16 cellular contexts compared by ENCODE assay signal in genomic region chr14:104195361-104195760, GRCh38. TPM values are rescaled to one million over a fixed set of nuclear protein-coding genes. Genes with fewer than 3 reads are reported as not detected.
DNase-seq lines count a peak whose midpoint lies in the region; ATAC-seq and TF ChIP-seq lines count a peak whose summit lies in the region.
"Had no signal": no experiment of that assay in that cellular context is flagged by ENCODE, and none has a peak within 500 bp of the region (broad histone marks: within the 10 kb centered on the region; RNA-seq: fewer than 3 reads in every experiment).

No MANE protein-coding gene starts in this region.

- H3K9me3 Mint-ChIP-seq in endodermal cell, result no peaks in the 10 kb centered on the region
- H3K9me3 Mint-ChIP-seq: CD4-positive, alpha-beta T cell; CD8-positive, alpha-beta memory T cell; GM23338 had no signal

- peak overlapping the region; percentile 87 for H2BK12ac ChIP-seq in neuronal stem cell (ENCODE audit: low read length)

- H3K9me3 ChIP-seq in SJCRH30 (replicated peaks) (no peaks in the 10 kb centered on the region), endodermal cell (ENCODE audit: control insufficient read depth, low read length) (no peaks in the 10 kb centered on the region), neuronal stem cell (replicated peaks in 1 of 2; ENCODE audit: control insufficient read depth in 2 of 2, insufficient read depth in 1 of 2, low read depth in 1 of 2, low read length in 2 of 2) (no peaks in the 10 kb centered on the region), breast epithelium (no peaks in the 10 kb centered on the region)
- H3K9me3 ChIP-seq: HAP-1 had no signal

- no peak for TF ChIP-seq POLR2A in breast epithelium (IDR thresholded peaks at IDR 0.05)

- H3K4me2 ChIP-seq in neuronal stem cell (ENCODE audit: insufficient read depth, low read length, poor library complexity, severe bottlenecking), result no peak overlapping the region
- H3K4me2 ChIP-seq: GM23338 had no signal

- H3K23ac ChIP-seq in neuronal stem cell (ENCODE audit: low read depth, low read length, poor library complexity), result peak overlapping the region; percentile 70

- no peaks in the 10 kb centered on the region for H3K36me3 Mint-ChIP-seq in endodermal cell (ENCODE audit: low read depth)
- H3K36me3 Mint-ChIP-seq: CD14-positive monocyte; CD8-positive, alpha-beta memory T cell had no signal

- no peak overlapping the region for H4K8ac ChIP-seq in neuronal stem cell (ENCODE audit: low read depth, low read length)

- H3K4me1 ChIP-seq in SJCRH30 (peaks cover 17% of the 10 kb centered on the region), endodermal cell (ENCODE audit: control insufficient read depth, insufficient read depth, low read length) (no peaks in the 10 kb centered on the region), neuronal stem cell (ENCODE audit: control insufficient read depth in 2 of 2, insufficient read depth in 1 of 2, low read depth in 1 of 2, low read length in 2 of 2) (peaks cover 4 to 16% of the 10 kb centered on the region in 2 donors), breast epithelium (no peaks in the 10 kb centered on the region)
- H3K4me1 ChIP-seq: HAP-1 had no signal

- H3K27me3 ChIP-seq in SJCRH30, result no peaks in the 10 kb centered on the region
- peaks cover 3% of the 10 kb centered on the region for H3K27me3 ChIP-seq in endodermal cell (ENCODE audit: control insufficient read depth, insufficient read depth, low read length, poor library complexity, severe bottlenecking)
- H3K27me3 ChIP-seq in neuronal stem cell (ENCODE audit: control insufficient read depth in 3 of 3, insufficient read depth in 3 of 3, low read depth in 1 of 3, low read length in 3 of 3), result peaks cover 0 to 44% (median 0%) of the 10 kb centered on the region in 3 experiments
- peaks cover 0 to 61% of the 10 kb centered on the region in 2 donors for H3K27me3 ChIP-seq in breast epithelium

- no peak overlapping the region for H3K14ac ChIP-seq in neuronal stem cell (ENCODE audit: low read length)

- H3K27me3 Mint-ChIP-seq in endodermal cell (ENCODE audit: insufficient read depth), result peaks cover 2% of the 10 kb centered on the region

- no peak overlapping the region for H3K4me3 Mint-ChIP-seq in endodermal cell
- H3K4me3 Mint-ChIP-seq: CD14-positive monocyte; CD4-positive, alpha-beta T cell; CD8-positive, alpha-beta memory T cell; GM23338; HFFc6 had no signal

- no peak overlapping the region for H3K4ac ChIP-seq in neuronal stem cell (ENCODE audit: low read length)

- H2AK5ac ChIP-seq in neuronal stem cell (ENCODE audit: low read depth, low read length), result peak overlapping the region; percentile 98

- no peak for ATAC-seq in HG02938 (IDR thresholded peaks at IDR 0.05; ENCODE audit: unreplicated experiment)
- ATAC-seq: GM12878, GM23338 had no signal

- peaks cover 4% of the 10 kb centered on the region for H3K4me1 Mint-ChIP-seq in endodermal cell

- H2BK15ac ChIP-seq in neuronal stem cell (ENCODE audit: low read length), result peak overlapping the region; percentile 88

- H2BK5ac ChIP-seq in neuronal stem cell (ENCODE audit: low read length), result peak overlapping the region; percentile 95

- TF ChIP-seq CTCF in endodermal cell (conservative IDR thresholded peaks at IDR 0.05) (no peak), breast epithelium (IDR thresholded peaks at IDR 0.05) (no peak)

- H3K79me1 ChIP-seq in neuronal stem cell (ENCODE audit: low read depth, low read length), result peaks cover 2% of the 10 kb centered on the region

- no peak overlapping the region for H2AFZ ChIP-seq in neuronal stem cell (ENCODE audit: low read length)
- H2AFZ ChIP-seq: GM23338 had no signal

- peak overlapping the region; percentile 65; the same call in 1 of the 2 replicates for H3K27ac ChIP-seq in SJCRH30
- peak overlapping the region; percentile 31 for H3K27ac ChIP-seq in endodermal cell (ENCODE audit: low read depth, low read length)
- H3K27ac ChIP-seq in neuronal stem cell (replicated peaks; ENCODE audit: low read length), result peak overlapping the region; percentile 63
- H3K27ac ChIP-seq in breast epithelium, result no peak overlapping the region

- no peak overlapping the region for H3K27ac Mint-ChIP-seq in endodermal cell
- H3K27ac Mint-ChIP-seq: CD4-positive, alpha-beta T cell; CD8-positive, alpha-beta memory T cell; HFFc6 had no signal

- no peak for DNase-seq in SJCRH30
- no peak for DNase-seq in endodermal cell
- DNase-seq in neuronal stem cell (ENCODE audit: low spot score), result no peak
- DNase-seq in breast epithelium (ENCODE audit: low spot score in 2 of 2), result no peak
- no peak for DNase-seq in T-helper 9 cell
- DNase-seq: CD4-positive, alpha-beta T cell; CD8-positive, alpha-beta memory T cell; DMS 273 treated with DMSO at 0.1 percent for 48 hours; EL; GDM1; HFFc6 had no signal

- no peak overlapping the region for H3K9ac ChIP-seq in endodermal cell (ENCODE audit: extremely low read depth, low read length, poor library complexity, severe bottlenecking)
- H3K9ac ChIP-seq in neuronal stem cell (ENCODE audit: low read depth, low read length, poor library complexity), result peak overlapping the region; percentile 33

- H3K36me3 ChIP-seq in SJCRH30, result no peaks in the 10 kb centered on the region
- H3K36me3 ChIP-seq in endodermal cell (ENCODE audit: control insufficient read depth, insufficient read depth, low read length), result no peaks in the 10 kb centered on the region
- no peaks in the 10 kb centered on the region for H3K36me3 ChIP-seq in neuronal stem cell (replicated peaks in 1 of 2; ENCODE audit: control insufficient read depth in 2 of 2, insufficient read depth in 2 of 2, low read length in 2 of 2)
- no peaks in the 10 kb centered on the region for H3K36me3 ChIP-seq in breast epithelium
- H3K36me3 ChIP-seq: HAP-1 had no signal

- peak overlapping the region; percentile 46 for H3K4me3 ChIP-seq in SJCRH30
- no peak overlapping the region for H3K4me3 ChIP-seq in endodermal cell (ENCODE audit: low read length)
- no peak overlapping the region for H3K4me3 ChIP-seq in neuronal stem cell (ENCODE audit: low read length in 2 of 2)
- H3K4me3 ChIP-seq in breast epithelium, result no peak overlapping the region
- H3K4me3 ChIP-seq: GM12878, GM23338, HAP-1 had no signal

- no peak overlapping the region for H4K91ac ChIP-seq in neuronal stem cell (ENCODE audit: low read depth, low read length, poor library complexity)

- WGBS in endodermal cell (ENCODE audit: insufficient coverage in 1 of 2, insufficient read length in 1 of 2), 2 experiments, result 95 to 97% methylated on average over 13 to 16 of the region's 16 CpGs
- no CpG with 5 or more reads among the region's 16 CpGs for WGBS in neuronal stem cell (ENCODE audit: extremely low coverage in 2 of 2, insufficient read length in 2 of 2, insufficient replicate concordance in 1 of 2), 2 donors

- intact Hi-C loops in breast epithelium (cut with DNase I; ENCODE audit: low total_unique reads), result no loop called here

- peak overlapping the region; percentile 92 for H3K18ac ChIP-seq in neuronal stem cell (ENCODE audit: low read length)

- H2BK120ac ChIP-seq in neuronal stem cell (ENCODE audit: low read depth, low read length), result peak overlapping the region; percentile 82

RNA-seq across cellular contexts. Expression of gene KIF26A, which starts 57.0 kb away (rescaled TPM):
- 68.2 and 72.1 TPM in 2 replicates for total RNA-seq in SJCRH30 (2014; rRNA removed; shearing (Covaris generic))
- 10 to 100 TPM; 36.7 to 54.8 TPM for total RNA-seq in endodermal cell
- 9.9 TPM for polyA plus RNA-seq in endodermal cell (2013, experiment 1 of 2)
- polyA plus RNA-seq in endodermal cell (2013, experiment 2 of 2), result 8.4 TPM
- 14.6 TPM for polyA plus RNA-seq in neuronal stem cell (2013, experiment 1 of 2)
- polyA plus RNA-seq in neuronal stem cell (2013, experiment 2 of 2), result 14.0 TPM
- total RNA-seq in breast epithelium, result 1 to 10 TPM; 1.4 to 4.6 (median 2.2) TPM
- polyA plus RNA-seq: CD14-positive monocyte; CD8-positive, alpha-beta memory T cell; GM12878 had no signal

Comparison
In these comparisons a context has a peak if more than half of its experiments do, and no peak if none do; other contexts are left out.
1. H3K27ac ChIP-seq: peak in SJCRH30 (single experiment), endodermal cell (single experiment) and neuronal stem cell (single experiment); none in breast epithelium (0 of 2).
2. RNA of gene KIF26A, which starts 57.0 kb away (total RNA-seq): 68.2 to 72.1 TPM in SJCRH30 and 36.7 to 54.8 TPM in endodermal cell; 1.4 to 4.6 TPM in breast epithelium; every median in the first group is over 4 times any median in the second.